2 cellular contexts compared by ENCODE assay signal in the genomic region with DNA sequence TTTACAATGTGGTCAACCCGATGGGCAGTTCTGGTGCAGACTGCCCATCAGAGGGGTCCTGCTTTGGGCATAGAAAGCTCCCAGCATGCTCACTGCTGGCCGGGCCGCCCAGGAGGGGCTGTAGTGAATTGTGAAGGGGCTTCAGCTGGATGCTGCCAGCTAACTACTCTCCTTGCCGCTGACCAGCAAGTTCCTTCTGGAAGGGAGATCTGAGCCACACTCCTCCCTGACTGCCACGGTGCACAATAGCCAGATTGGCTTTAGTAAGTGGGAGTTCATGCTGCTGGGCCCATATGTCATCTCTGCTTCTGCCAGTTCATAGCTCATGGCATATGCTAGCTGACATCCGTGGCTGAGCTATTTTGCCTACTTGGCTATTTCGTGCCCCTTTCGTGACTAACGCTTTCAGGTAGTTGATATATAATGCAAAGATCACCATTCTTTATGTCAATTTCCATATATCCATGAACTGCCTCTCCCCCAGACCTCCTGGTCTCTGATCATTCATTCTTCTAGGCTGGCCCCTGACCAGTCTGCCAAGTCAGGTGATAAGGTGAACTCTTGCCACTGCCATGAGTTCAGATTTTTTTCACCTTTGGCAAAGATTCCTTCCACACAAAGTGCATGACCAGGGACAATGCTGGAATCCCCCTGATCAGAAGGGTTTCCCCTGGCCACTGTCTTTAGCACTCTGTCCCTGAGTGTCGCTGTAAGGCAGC.
TF ChIP-seq lines count a peak whose summit lies in the region.

No MANE protein-coding gene starts in this region.

TF ChIP-seq in A549, 52 proteins besides CTCF, POLR2A, EP300 and RAD21:
- TF ChIP-seq MAFK (IDR thresholded peaks at IDR 0.05; ENCODE audit: partially characterized antibody) = peak; percentile 66
- no peak for TF ChIP-seq RARB (CRISPR knock-in tag; IDR thresholded peaks at IDR 0.05)

TF ChIP-seq in GM12878, 131 proteins besides CTCF, POLR2A, EP300 and RAD21:
- TF ChIP-seq CBFB (IDR thresholded peaks at IDR 0.05; ENCODE audit: low read depth) (no peak), SMAD1 (IDR thresholded peaks at IDR 0.05; ENCODE audit: low read depth, partially characterized antibody) (no peak), POU2F2 (IDR thresholded peaks at IDR 0.05; ENCODE audit: borderline replicate concordance, low read depth, low read length) (no peak)
